Comparison of ENCODE assay signal across 1 cellular context in genomic region chr9:98851730-98852462, GRCh38.
TF ChIP-seq lines count a peak whose summit lies in the region.

No MANE protein-coding gene starts in this region.

TF ChIP-seq in K562, 482 proteins besides CTCF, POLR2A, EP300 and RAD21 (continued from another document and continues in another):
- TF ChIP-seq ZBTB12 (CRISPR knock-in tag; IDR thresholded peaks at IDR 0.05) (peak; percentile 93), PPARD (CRISPR knock-in tag; IDR thresholded peaks at IDR 0.05) (peak; percentile 75), ELF1 (tag; IDR thresholded peaks at IDR 0.05) (no peak), GABPB2 (CRISPR knock-in tag; conservative IDR thresholded peaks at IDR 0.05) (no peak), ZBTB43 (CRISPR knock-in tag; IDR thresholded peaks at IDR 0.05) (no peak), MAFF (IDR thresholded peaks at IDR 0.05; ENCODE audit: low read length) (no peak), KHSRP (IDR thresholded peaks at IDR 0.05) (no peak), TCF7 (IDR thresholded peaks at IDR 0.05; ENCODE audit: borderline replicate concordance) (no peak), RFX1 (IDR thresholded peaks at IDR 0.05) (peak; percentile 78), BRD9 (IDR thresholded peaks at IDR 0.05; ENCODE audit: low read depth, partially characterized antibody) (no peak), SAP30 (IDR thresholded peaks at IDR 0.05; ENCODE audit: borderline replicate concordance, insufficient read depth, low read depth, low read length, poor library complexity, severe bottlenecking) (no peak), ZFP1 (CRISPR knock-in tag; IDR thresholded peaks at IDR 0.05) (peak; percentile 90), STAT5B (CRISPR knock-in tag; IDR thresholded peaks at IDR 0.05) (peak; percentile 90), ZBTB9 (CRISPR knock-in tag; IDR thresholded peaks at IDR 0.05) (peak; percentile 96), BCOR (IDR thresholded peaks at IDR 0.05) (no peak), NR1H2 (CRISPR knock-in tag; IDR thresholded peaks at IDR 0.05) (no peak), ARID1B (IDR thresholded peaks at IDR 0.05) (peak; percentile 82), ZNF785 (CRISPR knock-in tag; IDR thresholded peaks at IDR 0.05) (peak; percentile 76; the same call in 1 of the 2 replicates), ZC3H11A (IDR thresholded peaks at IDR 0.05; ENCODE audit: low read depth, low read length) (no peak), SAFB2 (IDR thresholded peaks at IDR 0.05; ENCODE audit: borderline replicate concordance, low read depth, low read length, severe bottlenecking) (no peak), SMAD1 (IDR thresholded peaks at IDR 0.05; ENCODE audit: low read depth, low read length, partially characterized antibody) (no peak), ZC3H4 (CRISPR knock-in tag; IDR thresholded peaks at IDR 0.05; ENCODE audit: borderline replicate concordance) (no peak), HDAC2 (IDR thresholded peaks at IDR 0.05) (no peak; the same call in 1 of the 2 replicates), HNRNPH1 (optimal IDR thresholded peaks at IDR 0.05; ENCODE audit: low read depth, low read length) (no peak), MYNN (IDR thresholded peaks at IDR 0.05) (no peak; the same call in 1 of the 2 replicates), MYNN (CRISPR knock-in tag; IDR thresholded peaks at IDR 0.05) (no peak), REST (CRISPR knock-in tag; IDR thresholded peaks at IDR 0.05; ENCODE audit: low read depth) (peak; percentile 30; the same call in 1 of the 2 replicates), GATA2 (CRISPR knock-in tag; IDR thresholded peaks at IDR 0.05) (no peak), ZNF134 (CRISPR knock-in tag; conservative IDR thresholded peaks at IDR 0.05) (peak; percentile 84), NFIX (CRISPR knock-in tag; IDR thresholded peaks at IDR 0.05; ENCODE audit: low read depth) (peak; percentile 68), ZBTB1 (CRISPR knock-in tag; IDR thresholded peaks at IDR 0.05; ENCODE audit: borderline replicate concordance, low read depth) (no peak), ZNF263 (CRISPR knock-in tag; IDR thresholded peaks at IDR 0.05; ENCODE audit: borderline replicate concordance) (no peak), CREB5 (CRISPR knock-in tag; IDR thresholded peaks at IDR 0.05) (peak; percentile 82), CBFA2T3 (IDR thresholded peaks at IDR 0.05) (no peak), ZNF384 (IDR thresholded peaks at IDR 0.05; ENCODE audit: low read depth, low read length) (no peak), IRF1 (CRISPR knock-in tag; IDR thresholded peaks at IDR 0.05; ENCODE audit: borderline replicate concordance) (no peak), ZBTB11 (CRISPR knock-in tag; IDR thresholded peaks at IDR 0.05) (peak in 1 of 3 experiments; percentile 88; a peak in 2 of 6 replicates), CHD1 (IDR thresholded peaks at IDR 0.05; ENCODE audit: low read length) (no peak), IRF2 (CRISPR knock-in tag; IDR thresholded peaks at IDR 0.05) (no peak), U2AF2 (optimal IDR thresholded peaks at IDR 0.05; ENCODE audit: low read depth, low read length) (no peak), RNF2 (IDR thresholded peaks at IDR 0.05) (peak; percentile 27; the same call in 1 of the 2 replicates), ZNF395 (CRISPR knock-in tag; IDR thresholded peaks at IDR 0.05) (peak; percentile 99), CBFB (CRISPR knock-in tag; IDR thresholded peaks at IDR 0.05) (no peak), CBX5 (IDR thresholded peaks at IDR 0.05; ENCODE audit: borderline replicate concordance, low read depth) (no peak), E2F8 (IDR thresholded peaks at IDR 0.05; ENCODE audit: low read depth, partially characterized antibody) (no peak)
